Comparison of ENCODE assay signal across 8 cellular contexts in the genomic region with DNA sequence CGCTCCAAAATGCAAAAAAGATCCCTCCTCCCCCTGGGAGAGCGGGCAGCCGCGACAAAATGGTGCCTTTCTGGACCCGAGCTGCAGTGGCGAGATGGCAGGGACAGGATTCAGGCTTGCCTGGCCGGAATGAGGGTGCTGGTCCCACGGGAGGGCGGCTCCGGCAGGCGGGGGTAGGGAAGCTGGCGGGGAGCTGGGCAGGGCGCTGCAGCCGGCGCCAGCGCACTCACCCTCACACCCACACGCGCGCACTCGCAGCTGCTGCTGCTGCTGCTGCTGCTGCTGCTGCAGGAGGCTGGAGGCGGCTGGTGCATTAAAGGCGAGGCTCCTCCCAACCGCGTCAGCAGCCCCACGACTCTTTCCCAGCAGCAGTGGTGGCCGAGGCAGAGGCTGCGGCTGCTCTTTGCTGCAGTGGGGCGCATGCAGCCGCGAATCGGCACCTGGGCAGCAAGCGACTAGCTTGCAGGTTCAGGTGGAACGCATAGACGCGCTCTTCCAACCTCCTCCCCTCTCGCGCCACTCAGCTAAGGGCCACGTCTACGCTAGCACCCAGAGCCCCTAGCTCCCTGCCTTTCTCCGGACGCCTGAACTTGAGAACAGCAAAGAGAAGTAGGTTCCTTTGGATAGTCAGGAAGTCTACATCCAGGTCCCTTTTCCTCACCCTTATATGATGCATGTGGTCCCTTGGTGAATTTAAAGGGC. TPM values are rescaled to one million over a fixed set of nuclear protein-coding genes. Genes with fewer than 3 reads are reported as not detected.
DNase-seq lines count a peak whose midpoint lies in the region; ATAC-seq and TF ChIP-seq lines count a peak whose summit lies in the region.

A gene (minus strand): TSS at position 287 of the 702 bp plus-strand sequence.

- no peak within 1 kb of the TSS for H3K9ac ChIP-seq in SK-N-MC (ENCODE audit: insufficient read length)

- H3K36me3 ChIP-seq in SK-N-MC (ENCODE audit: insufficient read depth, low read length) (no peaks in the 10 kb centered on the region), prostate gland (no peaks in the 10 kb centered on the region), SJCRH30 (no peaks in the 10 kb centered on the region)

- peak within 1 kb of the TSS; percentile 61 for H3K4me3 ChIP-seq in SK-N-MC
- H3K4me3 ChIP-seq in prostate gland, result peak within 1 kb of the TSS; percentile 29 to 31
- no peak within 1 kb of the TSS for H3K4me3 ChIP-seq in SJCRH30

- TF ChIP-seq POLR2A in prostate gland (IDR thresholded peaks at IDR 0.05), result no peak

- H3K9me3 ChIP-seq in SK-N-MC (ENCODE audit: low read depth, low read length) (no peaks in the 10 kb centered on the region), prostate gland (no peaks in the 10 kb centered on the region), SJCRH30 (replicated peaks) (no peaks in the 10 kb centered on the region)

- DNase-seq in Caki2 (ENCODE audit: low read depth) (peak; percentile 46), SK-N-MC (ENCODE audit: low read depth, low spot score) (no peak), hippocampal formation (lab: John Stamatoyannopoulos, UW) (peak; percentile 40 to 60), prostate gland (ENCODE audit: low spot score) (no peak), GM13976 (ENCODE audit: low spot score) (no peak), SJCRH30 (no peak)

- TF ChIP-seq CTCF in prostate gland (IDR thresholded peaks at IDR 0.05) (no peak), GM13976 (IDR thresholded peaks at IDR 0.05; ENCODE audit: borderline replicate concordance, control extremely low read depth, extremely low read depth, insufficient read depth, missing control alignments) (no peak)

- H3K4me1 ChIP-seq in prostate gland (replicated peaks), result no peaks in the 10 kb centered on the region
- no peaks in the 10 kb centered on the region for H3K4me1 ChIP-seq in SJCRH30

- WGBS in prostate gland, result 2% methylated on average over 21 of the region's 41 CpGs

- intact Hi-C loops in prostate gland (cut with DNase I), result no loop called here

- H3K27ac ChIP-seq in SK-N-MC (no peak within 1 kb of the TSS), angular gyrus (ENCODE audit: low read depth, low read length) (peak within 1 kb of the TSS; percentile 81), prostate gland (no peak within 1 kb of the TSS), SJCRH30 (no peak within 1 kb of the TSS)

- peak; percentile 48 for ATAC-seq in HG02938 (IDR thresholded peaks at IDR 0.05; ENCODE audit: unreplicated experiment)

- H3K27me3 ChIP-seq in prostate gland (replicated peaks; ENCODE audit: insufficient read depth) (peaks cover 2% of the 10 kb centered on the region), SJCRH30 (no peaks in the 10 kb centered on the region)

- in situ Hi-C loops in Caki2 (cut with HindIII; ENCODE audit: low pct_unique_long_range_greater_than_20kb, low sequenced_read_pairs), result no loop called here
- in situ Hi-C loops in GM13976 (cut with MboI; ENCODE audit: low sequenced_read_pairs, unreplicated experiment), result no loop called here

RNA-seq across cellular contexts. Expression of the gene that starts here (rescaled TPM):
- total RNA-seq in Caki2 (2014; rRNA removed; shearing (Covaris generic); ENCODE audit: low replicate concordance), result 1.5 and 10.8 TPM in 2 replicates
- 1 to 10 TPM in 1 of 2 donors, under 1 TPM in 1; 0.68 to 2.6 TPM for total RNA-seq in prostate gland
- total RNA-seq in SJCRH30 (2014; rRNA removed; shearing (Covaris generic)), result 0.04 TPM in 1 of 2 replicates, not detected in the other

Comparison
In these comparisons a context has a peak if more than half of its experiments do, and no peak if none do; other contexts are left out.
1. DNase-seq: peak in Caki2 (single experiment) and hippocampal formation (2 of 2); none in SK-N-MC (single experiment), prostate gland (single experiment), GM13976 (single experiment) and SJCRH30 (0 of 2).